In genomic region chr7:159113056-159113455, GRCh38 we compare ENCODE assay signal across 24 cellular contexts. TPM values are rescaled to one million over a fixed set of nuclear protein-coding genes. Genes with fewer than 3 reads are reported as not detected.
"Had no signal": no experiment of that assay in that cellular context is flagged by ENCODE, and none has a peak within 500 bp of the region (broad histone marks: within the 10 kb centered on the region; RNA-seq: fewer than 3 reads in every experiment).

No MANE protein-coding gene starts in this region.

- H3K27ac ChIP-seq: lower lobe of right lung, prostate gland, right atrium auricular region, tibial nerve, vagina, WERI-Rb-1 had no signal

- H3K36me3 Mint-ChIP-seq: activated naive CD8-positive, alpha-beta T cell treated with anti-CD3 and anti-CD28 coated beads, Interleukin-2, amount 10 ng/mL, durations not matched to agents 7 days and 5 days had no signal

- ATAC-seq: activated CD8-positive, alpha-beta T cell treated with anti-CD3 and anti-CD28 coated beads, Interleukin-2, amount 10 ng/mL, durations not matched to agents 7 days and 5 days; left lobe of liver; lower lobe of right lung; mucosa of descending colon had no signal

- H3K4me3 ChIP-seq: lower lobe of right lung, mucosa of descending colon, prostate gland, right atrium auricular region, tibial nerve, vagina had no signal

- H3K9me3 Mint-ChIP-seq: activated naive CD8-positive, alpha-beta T cell treated with anti-CD3 and anti-CD28 coated beads, Interleukin-2, amount 10 ng/mL, durations not matched to agents 7 days and 5 days; stimulated activated naive CD8-positive, alpha-beta T cell treated with anti-CD3 and anti-CD28 coated beads, Interleukin-15, amount 100 ng/mL, for 72 hours had no signal

- H3K36me3 ChIP-seq: lower lobe of right lung, prostate gland, right atrium auricular region, tibial nerve, vagina, WERI-Rb-1 had no signal

- H3K4me1 ChIP-seq: prostate gland had no signal

- DNase-seq: activated CD4-positive, alpha-beta T cell treated with anti-CD3 and anti-CD28 coated beads, Interleukin-2, amount 10 ng/mL, durations not matched to agents 7 days and 5 days; activated CD4-positive, CD25-positive, alpha-beta regulatory T cell treated with anti-CD3 and anti-CD28 coated beads, Interleukin-2, amount 50 U/mL, for 72 hours; activated CD8-positive, alpha-beta T cell treated with anti-CD3 and anti-CD28 coated beads, Interleukin-2, amount 10 ng/mL, durations not matched to agents 7 days and 5 days; activated naive CD4-positive, alpha-beta T cell; activated naive CD8-positive, alpha-beta T cell treated with anti-CD3 and anti-CD28 coated beads, Interleukin-2, amount 10 ng/mL, durations not matched to agents 7 days and 5 days; amniotic stem cell; cerebellar nuclear complex; cortex of kidney; lower lobe of right lung; mesendoderm; mucosa of descending colon; stimulated activated naive CD8-positive, alpha-beta T cell treated with anti-CD3 and anti-CD28 coated beads, Interleukin-15, amount 100 ng/mL, for 72 hours; T-helper 1 cell; WERI-Rb-1 had no signal

- H3K27ac Mint-ChIP-seq: activated CD4-positive, alpha-beta T cell treated with anti-CD3 and anti-CD28 coated beads, Interleukin-2, amount 10 ng/mL, durations not matched to agents 7 days and 5 days; activated CD8-positive, alpha-beta T cell treated with anti-CD3 and anti-CD28 coated beads, Interleukin-2, amount 10 ng/mL, durations not matched to agents 7 days and 5 days; activated naive CD8-positive, alpha-beta T cell treated with anti-CD3 and anti-CD28 coated beads, Interleukin-2, amount 10 ng/mL, durations not matched to agents 7 days and 5 days had no signal

- H3K27me3 ChIP-seq: right atrium auricular region, vagina had no signal

- H3K4me3 Mint-ChIP-seq: activated CD4-positive, alpha-beta T cell treated with anti-CD3 and anti-CD28 coated beads, Interleukin-2, amount 10 ng/mL, durations not matched to agents 7 days and 5 days; activated naive CD8-positive, alpha-beta T cell treated with anti-CD3 and anti-CD28 coated beads, Interleukin-2, amount 10 ng/mL, durations not matched to agents 7 days and 5 days had no signal

- H3K9me3 ChIP-seq: lower lobe of right lung, mucosa of descending colon, prostate gland, right atrium auricular region, tibial nerve, vagina had no signal

RNA-seq across cellular contexts. Expression of gene VIPR2, which starts 31.6 kb away (rescaled TPM):
- total RNA-seq: activated CD4-positive, alpha-beta T cell treated with anti-CD3 and anti-CD28 coated beads, Interleukin-2, amount 10 ng/mL, durations not matched to agents 7 days and 5 days; activated CD8-positive, alpha-beta T cell treated with anti-CD3 and anti-CD28 coated beads, Interleukin-2, amount 10 ng/mL, durations not matched to agents 7 days and 5 days; bronchial epithelial cell; epithelial cell of proximal tubule; fibroblast of villous mesenchyme; kidney epithelial cell; osteoblast had no signal
